16 cellular contexts compared by ENCODE assay signal in genomic region chr1:150692720-150693119, GRCh38. TPM values are rescaled to one million over a fixed set of nuclear protein-coding genes. Genes with fewer than 3 reads are reported as not detected.
DNase-seq lines count a peak whose midpoint lies in the region; TF ChIP-seq lines count a peak whose summit lies in the region.
"Had no signal": no experiment of that assay in that cellular context is flagged by ENCODE, and none has a peak within 500 bp of the region (broad histone marks: within the 10 kb centered on the region; RNA-seq: fewer than 3 reads in every experiment).

No MANE protein-coding gene starts in this region.

- no peak overlapping the region for H3K4me3 ChIP-seq in cardiac fibroblast (replicated peaks in 1 of 2; ENCODE audit: low read depth in 2 of 2, low read length in 2 of 2)
- H3K4me3 ChIP-seq in fibroblast of pulmonary artery (replicated peaks; ENCODE audit: low read depth, low read length), result no peak overlapping the region

- DNase-seq in COLO829 (ENCODE audit: low spot score) (peak; percentile 36), M059J (ENCODE audit: low read depth) (peak; percentile 20), cardiac fibroblast (ENCODE audit: low read depth in 2 of 2) (peak; percentile 6 to 47), fibroblast of pulmonary artery (ENCODE audit: low read depth) (peak; percentile 31), NCI-H2107 (lab: John Stamatoyannopoulos, UW) (no peak), Kasumi-1 (lab: John Stamatoyannopoulos, UW) (no peak)
- DNase-seq in activated effector memory CD4-positive, alpha-beta T cell treated with Interleukin-2 at 50 U/mL for 16 hours, result no peak
- DNase-seq in activated naive CD4-positive, alpha-beta T cell treated with Interleukin-2 at 50 U/mL for 16 hours, result no peak
- DNase-seq: Caco-2, DMS53, KBM-7, NCI-H1417, NCI-H1930, NCI-H2171 treated with DMSO at 0.1 percent for 48 hours, NCI-H510A had no signal

- TF ChIP-seq CTCF in cardiac fibroblast (IDR thresholded peaks at IDR 0.05; ENCODE audit: low read depth, low read length) (no peak), fibroblast of pulmonary artery (IDR thresholded peaks at IDR 0.05; ENCODE audit: low read length, missing control alignments) (no peak)

RNA-seq across cellular contexts. Expression of gene GOLPH3L, which starts 4.2 kb away (rescaled TPM):
- total RNA-seq in M059J (2014; rRNA removed; shearing (Covaris generic)), result 16.9 and 29.9 TPM in 2 replicates

RNA-seq across cellular contexts. Expression of gene HORMAD1, which starts 28.0 kb away (rescaled TPM):
- not detected in 2 replicates for total RNA-seq in M059J (2014; rRNA removed; shearing (Covaris generic))
- total RNA-seq: A172, Caco-2 had no signal

Comparison
In these comparisons a context has a peak if more than half of its experiments do, and no peak if none do; other contexts are left out.
1. DNase-seq: peak in COLO829 (single experiment), M059J (single experiment), cardiac fibroblast (2 of 2) and fibroblast of pulmonary artery (single experiment); none in NCI-H2107 (single experiment), activated effector memory CD4-positive, alpha-beta T cell treated with Interleukin-2 at 50 U/mL for 16 hours (single experiment), activated naive CD4-positive, alpha-beta T cell treated with Interleukin-2 at 50 U/mL for 16 hours (single experiment) and Kasumi-1 (0 of 2).